ENCODE assay signal across 15 cellular contexts in the genomic region with DNA sequence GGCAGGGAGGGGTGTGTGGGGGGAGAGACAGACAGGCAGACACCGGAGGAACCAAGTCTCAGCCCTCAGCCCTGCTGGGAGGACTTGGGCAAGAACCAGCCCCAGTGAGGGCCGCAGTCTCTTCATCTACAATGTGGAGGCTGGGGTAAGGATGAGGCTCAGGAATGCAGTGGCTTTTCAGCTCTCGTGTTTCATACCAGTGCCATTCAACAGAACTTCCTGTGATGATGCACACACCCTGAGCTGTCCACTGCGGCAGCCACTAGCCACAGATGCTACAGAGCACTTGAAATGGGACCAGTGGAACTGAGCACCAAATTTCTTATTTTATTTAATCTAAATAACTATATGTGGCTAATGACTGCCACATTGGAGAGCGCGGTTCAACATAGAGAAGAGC. TPM values are rescaled to one million over a fixed set of nuclear protein-coding genes. Genes with fewer than 3 reads are reported as not detected.
DNase-seq lines count a peak whose midpoint lies in the region; ATAC-seq and TF ChIP-seq lines count a peak whose summit lies in the region.
"Had no signal": no experiment of that assay in that cellular context is flagged by ENCODE, and none has a peak within 500 bp of the region (broad histone marks: within the 10 kb centered on the region; RNA-seq: fewer than 3 reads in every experiment).

No MANE protein-coding gene starts in this region.

- ATAC-seq in HG02759 (IDR thresholded peaks at IDR 0.05; ENCODE audit: unreplicated experiment): no peak

- H3K4me1 ChIP-seq in HAP-1: no peaks in the 10 kb centered on the region
- H3K4me1 ChIP-seq: upper lobe of left lung had no signal

- H3K27ac ChIP-seq in caudate nucleus (ENCODE audit: low read depth, low read length): peak overlapping the region; percentile 22
- H3K27ac ChIP-seq: upper lobe of left lung had no signal

- no peaks in the 10 kb centered on the region for H3K36me3 Mint-ChIP-seq in immature natural killer cell

- no peaks in the 10 kb centered on the region for H3K4me1 Mint-ChIP-seq in immature natural killer cell

- H3K27ac Mint-ChIP-seq in immature natural killer cell: no peak overlapping the region

- no peak overlapping the region for H3K4me3 Mint-ChIP-seq in immature natural killer cell

- peak; percentile 92 for DNase-seq in AG10803 (ENCODE audit: low read depth)
- peak; percentile 73 for DNase-seq in NCI-H226
- no peak for DNase-seq in caudate nucleus (lab: John Stamatoyannopoulos, UW)
- peak; percentile 26 for DNase-seq in left kidney (ENCODE audit: low read depth, low spot score)
- no peak for DNase-seq in kidney glomerular epithelial cell (lab: John Stamatoyannopoulos, UW)
- no peak for DNase-seq in immature natural killer cell
- DNase-seq in HAP-1 (ENCODE audit: low spot score in 2 of 2): no peak
- DNase-seq: activated effector memory CD4-positive, alpha-beta T cell treated with anti-CD3 and anti-CD28 coated beads, Interleukin-2, amount 50 U/mL, for 16 hours; BE2C; DMS79; erythroblast; stimulated activated CD8-positive, alpha-beta memory T cell treated with anti-CD3 and anti-CD28 coated beads, Interleukin-4, amount 100 ng/mL, for 48 hours; T-helper 2 cell; upper lobe of left lung had no signal

- in situ Hi-C loops in HAP-1 (cut with MboI; ENCODE audit: low sequenced_read_pairs): no loop called here

- peaks cover 0 to 2% (median 0%) of the 10 kb centered on the region in 6 donors for H3K9me3 Mint-ChIP-seq in immature natural killer cell

- no peak overlapping the region for H3K4me3 ChIP-seq in AG10803 (ENCODE audit: low read length)
- no peak overlapping the region for H3K4me3 ChIP-seq in HAP-1
- H3K4me3 ChIP-seq: upper lobe of left lung had no signal

- peaks cover 10% of the 10 kb centered on the region; the same call in 1 of the 2 replicates for H3K27me3 ChIP-seq in HAP-1 (ENCODE audit: low read depth)
- H3K27me3 ChIP-seq: BE2C, upper lobe of left lung had no signal

- H3K9me3 ChIP-seq in HAP-1: no peaks in the 10 kb centered on the region
- H3K9me3 ChIP-seq: BE2C, upper lobe of left lung had no signal

- no peak for TF ChIP-seq CTCF in AG10803 (conservative IDR thresholded peaks at IDR 0.05; ENCODE audit: low read length)

- H3K27me3 Mint-ChIP-seq in immature natural killer cell (ENCODE audit: low read depth in 3 of 3): peaks cover 0 to 6% (median 4%) of the 10 kb centered on the region in 3 donors

- no peaks in the 10 kb centered on the region for H3K36me3 ChIP-seq in HAP-1 (replicated peaks)
- H3K36me3 ChIP-seq: BE2C, upper lobe of left lung had no signal

RNA-seq across cellular contexts. Expression of a gene that starts 10.7 kb away (rescaled TPM):
- not detected for polyA plus RNA-seq in immature natural killer cell

RNA-seq across cellular contexts. Expression of a gene that starts 23.8 kb away (rescaled TPM):
- polyA plus RNA-seq in immature natural killer cell: not detected

Comparison
In these comparisons a context has a peak if more than half of its experiments do, and no peak if none do; other contexts are left out.
1. DNase-seq: peak in AG10803 (single experiment), NCI-H226 (single experiment) and left kidney (single experiment); none in caudate nucleus (0 of 61), kidney glomerular epithelial cell (single experiment), immature natural killer cell (0 of 3) and HAP-1 (0 of 2).